ENCODE assay signal across 22 cellular contexts in genomic region chr6:149184523-149184922, GRCh38.
"Had no signal": no experiment of that assay in that cellular context is flagged by ENCODE, and none has a peak within 500 bp of the region (broad histone marks: within the 10 kb centered on the region; RNA-seq: fewer than 3 reads in every experiment).

No MANE protein-coding gene starts in this region.

- H3K36me3 ChIP-seq: esophagus muscularis mucosa, gastrocnemius medialis, heart right ventricle, left lung, lower lobe of right lung had no signal

- ATAC-seq: effector memory CD8-positive, alpha-beta T cell; foreskin keratinocyte; gastrocnemius medialis; heart right ventricle; left cardiac atrium; left lung; left ventricle myocardium superior; lower lobe of right lung; mucosa of descending colon; naive thymus-derived CD8-positive, alpha-beta T cell had no signal

- FAIRE-seq: colon, endothelial cell of umbilical vein, islet of Langerhans, keratinocyte had no signal

- DNase-seq: cortex of kidney; effector CD8-positive, alpha-beta T cell; effector memory CD8-positive, alpha-beta T cell; foreskin keratinocyte; gastrocnemius medialis; glutamatergic neuron; head of caudate nucleus; heart right ventricle; hippocampal formation; left cardiac atrium; left lung; left ventricle myocardium superior; lower lobe of right lung; mesenchymal stem cell; mucosa of descending colon; naive B cell; naive thymus-derived CD8-positive, alpha-beta T cell had no signal

- H3K4me3 ChIP-seq: esophagus muscularis mucosa, gastrocnemius medialis, heart right ventricle, left lung, lower lobe of right lung, mucosa of descending colon had no signal

- H3K27ac ChIP-seq: esophagus muscularis mucosa, foreskin keratinocyte, gastrocnemius medialis, heart right ventricle, left lung, lower lobe of right lung had no signal

- H3K9me3 ChIP-seq: gastrocnemius medialis had no signal

- H3K4me1 ChIP-seq: foreskin keratinocyte, gastrocnemius medialis, heart right ventricle, left lung, lower lobe of right lung had no signal

- H3K27me3 ChIP-seq: esophagus muscularis mucosa, gastrocnemius medialis, left lung had no signal
